ENCODE assay signal across 1 cellular context in genomic region chr17:77111916-77112315, GRCh38.
A peak's percentile ranks its signal among the peaks of the same experiment; 100 is the strongest.
TF ChIP-seq lines count a peak whose summit lies in the region.

No MANE protein-coding gene starts in this region.

TF ChIP-seq in HepG2, 621 proteins besides CTCF, POLR2A, EP300 and RAD21:
- no peak for TF ChIP-seq ZNF512B (CRISPR knock-in tag; IDR thresholded peaks at IDR 0.05; ENCODE audit: borderline replicate concordance)
- TF ChIP-seq SOX6 (IDR thresholded peaks at IDR 0.05) = no peak
- TF ChIP-seq SOX6 (CRISPR knock-in tag; IDR thresholded peaks at IDR 0.05) = no peak
- 0 out of 2 replicates have a peak, but pooled peaks have one; percentile 9 for TF ChIP-seq THRA (CRISPR knock-in tag; IDR thresholded peaks at IDR 0.05; ENCODE audit: borderline replicate concordance)
- no peak for TF ChIP-seq NFE2 (CRISPR knock-in tag; IDR thresholded peaks at IDR 0.05)
- TF ChIP-seq ZNF24 (IDR thresholded peaks at IDR 0.05) = no peak
- TF ChIP-seq MIER2 (CRISPR knock-in tag; IDR thresholded peaks at IDR 0.05) = 0 out of 2 replicates have a peak, but pooled peaks have one; percentile 5
- TF ChIP-seq STAT6 (CRISPR knock-in tag; IDR thresholded peaks at IDR 0.05; ENCODE audit: borderline replicate concordance) = no peak
- no peak for TF ChIP-seq ARID4A (CRISPR knock-in tag; IDR thresholded peaks at IDR 0.05; ENCODE audit: borderline replicate concordance)
- peak; percentile 3; the same call in 1 of the 2 replicates for TF ChIP-seq ZGPAT (CRISPR knock-in tag; IDR thresholded peaks at IDR 0.05)
- 0 out of 2 replicates have a peak, but pooled peaks have one; percentile 21 for TF ChIP-seq ZNF414 (CRISPR knock-in tag; IDR thresholded peaks at IDR 0.05)
- TF ChIP-seq TBX2 (CRISPR knock-in tag; IDR thresholded peaks at IDR 0.05; ENCODE audit: borderline replicate concordance) = no peak
- no peak for TF ChIP-seq ZNF780A (CRISPR knock-in tag; IDR thresholded peaks at IDR 0.05)
- no peak for TF ChIP-seq CCAR2 (optimal IDR thresholded peaks at IDR 0.05; ENCODE audit: low read depth, low read length)
- TF ChIP-seq TBX3 (IDR thresholded peaks at IDR 0.05; ENCODE audit: borderline replicate concordance) = no peak
- no peak for TF ChIP-seq ZNF878 (CRISPR knock-in tag; IDR thresholded peaks at IDR 0.05)
- TF ChIP-seq ESRRA (CRISPR knock-in tag; IDR thresholded peaks at IDR 0.05; ENCODE audit: low read depth) = no peak
- no peak for TF ChIP-seq SPEN (CRISPR knock-in tag; IDR thresholded peaks at IDR 0.05; ENCODE audit: low read depth)
